In genomic region chr12:47251919-47252318, GRCh38 we compare ENCODE assay signal across 22 cellular contexts.
"Had no signal": no experiment of that assay in that cellular context is flagged by ENCODE, and none has a peak within 500 bp of the region (broad histone marks: within the 10 kb centered on the region; RNA-seq: fewer than 3 reads in every experiment).

No MANE protein-coding gene starts in this region.

- FAIRE-seq: HepG2, RCC 7860 had no signal

- DNase-seq: IMR-90, KBM-7, MV-4-11, NCI-H1048, NCI-H1105, NCI-H1417, NCI-H1436 treated with DMSO at 0.1 percent for 48 hours, NCI-H1694 treated with DMSO at 0.1 percent for 48 hours, NCI-H1930, NCI-H2081, NCI-H2107, NCI-H2227 treated with DMSO at 0.1 percent for 48 hours, NCI-H524, NCI-H526 treated with DMSO at 0.1 percent for 48 hours, NCI-H774, Right ventricle myocardium superior, RPMI8226, SIG-M5 had no signal

- H3K27me3 ChIP-seq: SJSA1 had no signal

- ATAC-seq: HepG2 had no signal

- H3K27ac ChIP-seq: SJSA1, SK-N-MC had no signal

- H3K4me3 ChIP-seq: SJSA1, SK-N-MC had no signal

- H3K9me3 ChIP-seq: SJSA1 had no signal

- H3K36me3 ChIP-seq: SJSA1 had no signal
